In genomic region chr7:100504887-100505611, GRCh38 we compare ENCODE assay signal across 19 cellular contexts.
"Had no signal": no experiment of that assay in that cellular context is flagged by ENCODE, and none has a peak within 500 bp of the region (broad histone marks: within the 10 kb centered on the region; RNA-seq: fewer than 3 reads in every experiment).

No MANE protein-coding gene starts in this region.

- H3K27me3 ChIP-seq: suprapubic skin, thyroid gland had no signal

- H3K4me3 ChIP-seq: coronary artery, sigmoid colon, skin epidermis, suprapubic skin, thyroid gland had no signal

- H3K4me1 Mint-ChIP-seq: endodermal cell had no signal

- H3K4me3 Mint-ChIP-seq: endodermal cell, naive B cell, nephron, type B pancreatic cell had no signal

- H3K4me1 ChIP-seq: sigmoid colon had no signal

- H3K27ac Mint-ChIP-seq: endodermal cell, naive B cell, nephron had no signal

- H3K36me3 ChIP-seq: sigmoid colon, suprapubic skin, thyroid gland had no signal

- FAIRE-seq: islet of Langerhans, urothelium cell line had no signal

- H3K9me3 ChIP-seq: sigmoid colon, suprapubic skin, thyroid gland had no signal

- H3K9me3 Mint-ChIP-seq: endodermal cell, naive B cell, nephron, type B pancreatic cell had no signal

- H3K27me3 Mint-ChIP-seq: type B pancreatic cell had no signal

- H3K27ac ChIP-seq: coronary artery, sigmoid colon, skin epidermis, suprapubic skin, thyroid gland had no signal

- ATAC-seq: stimulated activated naive CD8-positive, alpha-beta T cell treated with anti-CD3 and anti-CD28 coated beads, Interleukin-15, Interleukin-2, amounts not matched to agents 100 U/mL and 50 U/mL, for 24 hours had no signal

- DNase-seq: effector CD4-positive, alpha-beta T cell; endodermal cell; foreskin melanocyte; head of caudate nucleus; hippocampal formation; kidney glomerular epithelial cell; mesendoderm; naive B cell; sigmoid colon; stimulated activated CD4-positive, alpha-beta T cell treated with anti-CD3 and anti-CD28 coated beads, Interleukin-2, amount 100 ng/mL, for 24 hours; stimulated activated naive CD8-positive, alpha-beta T cell treated with anti-CD3 and anti-CD28 coated beads, Interleukin-15, Interleukin-2, amounts not matched to agents 100 U/mL and 50 U/mL, for 24 hours; thyroid gland had no signal

- H3K36me3 Mint-ChIP-seq: naive B cell, type B pancreatic cell had no signal
